ENCODE assay signal across 1 cellular context in the genomic region with DNA sequence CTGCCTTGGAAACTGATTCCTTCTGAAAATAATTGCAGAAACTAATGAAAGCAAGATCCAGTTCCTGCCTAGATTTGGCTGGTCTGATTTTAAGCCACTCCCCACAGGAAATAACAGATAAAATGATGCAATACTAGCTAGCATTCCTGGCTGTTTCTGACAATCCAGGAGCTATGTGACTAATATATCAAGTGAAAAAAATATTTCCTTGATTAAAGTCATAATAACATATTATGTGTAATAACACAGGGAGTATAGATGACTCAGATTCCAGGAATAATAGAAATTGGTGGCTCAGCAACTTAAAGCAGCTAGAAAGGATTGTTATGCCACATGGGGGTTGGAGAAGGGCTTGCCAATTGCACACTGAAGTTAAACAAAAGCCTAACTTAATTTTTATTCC.
TF ChIP-seq lines count a peak whose summit lies in the region.

No MANE protein-coding gene starts in this region.

TF ChIP-seq in H1, 55 proteins besides CTCF, POLR2A, EP300 and RAD21 (continued from another document):
- TF ChIP-seq SP2 (IDR thresholded peaks at IDR 0.05; ENCODE audit: low read length) = no peak
